ENCODE assay signal across 7 cellular contexts in genomic region chr6:157240059-157240959, GRCh38.
DNase-seq lines count a peak whose midpoint lies in the region; ATAC-seq, FAIRE-seq and TF ChIP-seq lines count a peak whose summit lies in the region.

No MANE protein-coding gene starts in this region.

- peak overlapping the region; percentile 38 to 80 (median 58) for H3K27ac ChIP-seq in pancreas

- no peaks in the 10 kb centered on the region for H3K9me3 ChIP-seq in pancreas

- H3K36me3 ChIP-seq in pancreas, result no peaks in the 10 kb centered on the region

- ATAC-seq in pancreas, result peak; percentile 23 to 63 (median 50)
- ATAC-seq in HG02981 (IDR thresholded peaks at IDR 0.05; ENCODE audit: unreplicated experiment), result no peak
- ATAC-seq in HG02763 (IDR thresholded peaks at IDR 0.05; ENCODE audit: unreplicated experiment), result no peak

- DNase-seq in H54 (ENCODE audit: insufficient read length, low spot score) (peak; percentile 65), NCI-H774 (lab: John Stamatoyannopoulos, UW) (peak; percentile 68), epithelial cell of proximal tubule (ENCODE audit: low read depth) (no peak), pancreas (peak in 2 of 6 donors; percentile 56 to 62), HPDE6-E6E7 (ENCODE audit: extremely low spot score) (no peak)

- H3K4me3 ChIP-seq in epithelial cell of proximal tubule (ENCODE audit: low read depth, low read length), result peak overlapping the region; percentile 42
- H3K4me3 ChIP-seq in pancreas, result peak overlapping the region in 1 of 4 donors; percentile 18

- FAIRE-seq in H54 (lab: Jason Lieb, UNC) (no peak), pancreas (lab: Jason Lieb, UNC) (no peak)

- no peak for TF ChIP-seq POLR2A in H54 (IDR thresholded peaks at IDR 0.05; ENCODE audit: low read depth, low read length)

- WGBS in pancreas, 2 donors, result 46% methylated on average over 26 to 28 of the region's 28 CpGs

- intact Hi-C loops in pancreas (cut with DNase I), result no loop called here

- TF ChIP-seq CTCF in epithelial cell of proximal tubule (conservative IDR thresholded peaks at IDR 0.05; ENCODE audit: low read depth, low read length) (no peak), pancreas (IDR thresholded peaks at IDR 0.05) (no peak)

- peaks cover 0 to 1% (median 1%) of the 10 kb centered on the region in 3 donors for H3K4me1 ChIP-seq in pancreas

- H3K27me3 ChIP-seq in pancreas, result no peaks in the 10 kb centered on the region

Comparison
In these comparisons a context has a peak if more than half of its experiments do, and no peak if none do; other contexts are left out.
1. DNase-seq: peak in H54 (single experiment) and NCI-H774 (single experiment); none in epithelial cell of proximal tubule (single experiment) and HPDE6-E6E7 (single experiment).
2. ATAC-seq: peak in pancreas (4 of 4); none in HG02981 (single experiment) and HG02763 (single experiment).